Comparison of ENCODE assay signal across 22 cellular contexts in genomic region chr6:18384621-18385020, GRCh38.
"Had no signal": no experiment of that assay in that cellular context is flagged by ENCODE, and none has a peak within 500 bp of the region (broad histone marks: within the 10 kb centered on the region; RNA-seq: fewer than 3 reads in every experiment).

No MANE protein-coding gene starts in this region.

- H3K27me3 ChIP-seq: colonic mucosa, pancreas, testis had no signal

- H3K9me3 ChIP-seq: colonic mucosa, pancreas, spleen, testis, tibial nerve had no signal

- H3K27ac ChIP-seq: colonic mucosa, pancreas, spleen, testis, tibial nerve had no signal

- H3K4me3 ChIP-seq: colonic mucosa, lung, pancreas, spleen, testis, tibial nerve had no signal

- H3K4me1 ChIP-seq: colonic mucosa had no signal

- H3K36me3 ChIP-seq: colonic mucosa, pancreas, spleen, tibial nerve had no signal

- DNase-seq: colonic mucosa; dermis blood vessel endothelial cell; endodermal cell; immature natural killer cell; kidney; left cardiac atrium; left ventricle myocardium superior; mesenchymal stem cell; midbrain; occipital lobe; pancreas; retina; spleen; stimulated activated CD4-positive, alpha-beta T cell treated with anti-CD3 and anti-CD28 coated beads, Interleukin-15, amount 100 ng/mL, for 24 hours; stimulated activated CD4-positive, alpha-beta T cell treated with anti-CD3 and anti-CD28 coated beads, Interleukin-1b, Interleukin-23, amount 100 ng/mL, for 48 hours; stimulated activated CD4-positive, alpha-beta T cell treated with anti-CD3 and anti-CD28 coated beads, Interleukin-4, amount 100 ng/mL, for 24 hours; testis had no signal

- ATAC-seq: esophagus mucosa; left cardiac atrium; left ventricle myocardium superior; pancreas; sciatic nerve; stimulated activated memory B cell treated with anti-CD40 and anti-IgM and Interleukin-4, amounts not matched to agents 10 μg/mL and 1 μg/mL and 100 μg/mL, for 72 hours had no signal
